ENCODE assay signal across 24 cellular contexts in the genomic region with DNA sequence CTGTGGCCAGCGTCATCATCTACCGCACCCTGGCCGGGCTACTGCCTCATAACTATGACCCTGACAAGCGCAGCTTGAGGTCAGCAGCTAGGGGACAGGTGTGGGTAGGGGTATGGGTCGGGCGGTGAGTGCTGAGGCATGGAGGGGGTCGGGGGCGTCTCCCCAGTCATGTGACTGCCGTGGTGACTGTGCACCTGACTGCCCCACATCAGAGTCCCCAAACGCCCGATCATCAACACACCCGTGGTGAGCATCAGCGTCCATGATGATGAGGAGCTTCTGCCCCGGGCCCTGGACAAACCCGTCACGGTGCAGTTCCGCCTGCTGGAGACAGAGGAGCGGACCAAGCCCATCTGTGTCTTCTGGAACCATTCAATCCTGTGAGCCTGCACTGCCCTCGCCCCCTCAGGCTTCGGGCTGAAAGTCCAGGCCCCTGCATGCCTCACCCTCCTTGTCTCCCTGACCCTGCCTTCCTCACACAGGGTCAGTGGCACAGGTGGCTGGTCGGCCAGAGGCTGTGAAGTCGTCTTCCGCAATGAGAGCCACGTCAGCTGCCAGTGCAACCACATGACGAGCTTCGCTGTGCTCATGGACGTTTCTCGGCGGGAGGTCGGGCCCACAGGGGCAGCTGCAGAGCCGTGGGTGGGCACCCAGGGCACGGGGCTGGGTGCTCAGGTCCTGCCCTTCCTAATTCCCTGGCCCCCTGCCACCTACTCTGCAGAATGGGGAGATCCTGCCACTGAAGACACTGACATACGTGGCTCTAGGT. TPM values are rescaled to one million over a fixed set of nuclear protein-coding genes. Genes with fewer than 3 reads are reported as not detected.
DNase-seq lines count a peak whose midpoint lies in the region; ATAC-seq, FAIRE-seq and TF ChIP-seq lines count a peak whose summit lies in the region.
"Had no signal": no experiment of that assay in that cellular context is flagged by ENCODE, and none has a peak within 500 bp of the region (broad histone marks: within the 10 kb centered on the region; RNA-seq: fewer than 3 reads in every experiment).

No MANE protein-coding gene starts in this region.

- in situ Hi-C loops in HepG2 (cut with HindIII; ENCODE audit: extremely low pct_ligation_motif_present, low pct_unique_long_range_greater_than_20kb) = loop anchor here (10.0 kb wide), 1 partner anchor 265 kb away; the partner anchor contains the start of gene GPR61

- TF ChIP-seq POLR2A in right lobe of liver (IDR thresholded peaks at IDR 0.05) (no peak), HepG2 (IDR thresholded peaks at IDR 0.05; ENCODE audit: insufficient read depth in 1 of 2, low read depth in 2 of 2, low read length in 2 of 2) (no peak)

- no peak for ATAC-seq in right lobe of liver
- no peak for ATAC-seq in HepG2
- no peak for ATAC-seq in WTC11
- ATAC-seq: A549; CD8-positive, alpha-beta T cell; GM23338; HCT116 had no signal

- H3K27ac Mint-ChIP-seq in WTC11 = no peak overlapping the region
- H3K27ac Mint-ChIP-seq: CD8-positive, alpha-beta T cell; GM23338 had no signal

- FAIRE-seq in HepG2 (lab: Jason Lieb, UNC) = no peak
- FAIRE-seq: A549, GM19239 had no signal

- H3K9ac ChIP-seq in HepG2 (ENCODE audit: insufficient read depth, low read depth, low read length) = no peak overlapping the region
- H3K9ac ChIP-seq: BLaER1 had no signal

- H3K36me3 ChIP-seq in right lobe of liver (no peaks in the 10 kb centered on the region), HepG2 (replicated peaks in 1 of 2; ENCODE audit: control insufficient read depth in 1 of 2, insufficient read depth in 2 of 2, low read length in 2 of 2) (peaks cover 4 to 8% of the 10 kb centered on the region in 2 experiments; a peak in 3 of 5 replicates), osteoblast (ENCODE audit: insufficient read depth, low read length) (no peaks in the 10 kb centered on the region), PC-9 (ENCODE audit: low read depth) (no peaks in the 10 kb centered on the region)

- no peak overlapping the region for H2AFZ ChIP-seq in HepG2 (ENCODE audit: low read length)
- H2AFZ ChIP-seq in osteoblast (ENCODE audit: low read length) = no peak overlapping the region
- H2AFZ ChIP-seq in PC-9 = no peak overlapping the region
- H2AFZ ChIP-seq: GM23338 had no signal

- no peaks in the 10 kb centered on the region for H3K9me2 ChIP-seq in PC-9 (ENCODE audit: insufficient read depth)

- no peaks in the 10 kb centered on the region for H3K27me3 Mint-ChIP-seq in WTC11 (ENCODE audit: low read depth)

- BruUV-seq in HepG2 (replicated peaks; lab: Mats Ljungman, UMichigan) = no TSS peak
- no TSS peak for BruUV-seq in PC-9 (replicated peaks; lab: Mats Ljungman, UMichigan)

- no CpG with 5 or more reads among the region's 33 CpGs for WGBS in right lobe of liver (ENCODE audit: insufficient coverage, low coverage, low lambda C conversion rate, missing lambda C conversion rate)
- 95% methylated on average over 13 of the region's 33 CpGs for WGBS in HepG2 (ENCODE audit: low lambda C conversion rate)

- H3K9me3 Mint-ChIP-seq in WTC11 = no peaks in the 10 kb centered on the region
- H3K9me3 Mint-ChIP-seq: CD8-positive, alpha-beta T cell; GM23338 had no signal

- H3K4me3 ChIP-seq in right lobe of liver (no peak overlapping the region), HepG2 (replicated peaks in 1 of 3; ENCODE audit: insufficient read depth in 1 of 3, low read depth in 2 of 3, low read length in 3 of 3) (no peak overlapping the region), coronary artery (no peak overlapping the region), osteoblast (ENCODE audit: insufficient read depth, low read length) (no peak overlapping the region), PC-9 (no peak overlapping the region)
- H3K4me3 ChIP-seq: A549, BLaER1, GM23338 had no signal

- H3K9me3 ChIP-seq in right lobe of liver (no peaks in the 10 kb centered on the region), HepG2 (ENCODE audit: low read length) (no peaks in the 10 kb centered on the region), osteoblast (ENCODE audit: low read depth, low read length) (no peaks in the 10 kb centered on the region), PC-9 (ENCODE audit: insufficient read depth, low read depth) (no peaks in the 10 kb centered on the region)
- H3K9me3 ChIP-seq: A549, BLaER1 had no signal

- H3K4me1 Mint-ChIP-seq in WTC11 = peaks cover 7% of the 10 kb centered on the region

- no peak for TF ChIP-seq CTCF in right lobe of liver (IDR thresholded peaks at IDR 0.05)
- no peak for TF ChIP-seq CTCF in HepG2 (CRISPR knock-in tag; IDR thresholded peaks at IDR 0.05)
- TF ChIP-seq CTCF in coronary artery (IDR thresholded peaks at IDR 0.05) = no peak
- TF ChIP-seq CTCF in osteoblast (IDR thresholded peaks at IDR 0.05; ENCODE audit: extremely low read depth, low read depth, low read length) = no peak
- no peak for TF ChIP-seq CTCF in PC-9 (conservative IDR thresholded peaks at IDR 0.05)
- no peak for TF ChIP-seq CTCF in WTC11 (IDR thresholded peaks at IDR 0.05)

- H3K27ac ChIP-seq in right lobe of liver (no peak overlapping the region), HepG2 (ENCODE audit: extremely low read length, insufficient read depth, low read length) (no peak overlapping the region), coronary artery (no peak overlapping the region), osteoblast (ENCODE audit: low read depth, low read length) (no peak overlapping the region), PC-9 (no peak overlapping the region)
- H3K27ac ChIP-seq: A549, BLaER1 had no signal

- no peaks in the 10 kb centered on the region for H3K27me3 ChIP-seq in right lobe of liver
- no peaks in the 10 kb centered on the region for H3K27me3 ChIP-seq in HepG2 (ENCODE audit: control insufficient read depth in 1 of 2, insufficient read depth in 2 of 2, low read length in 2 of 2)
- no peaks in the 10 kb centered on the region for H3K27me3 ChIP-seq in osteoblast (ENCODE audit: insufficient read depth, low read length)
- H3K27me3 ChIP-seq in PC-9 (ENCODE audit: insufficient read depth, low read depth) = no peaks in the 10 kb centered on the region
- H3K27me3 ChIP-seq: BLaER1 had no signal

- no peak overlapping the region for H3K4me3 Mint-ChIP-seq in WTC11
- H3K4me3 Mint-ChIP-seq: CD8-positive, alpha-beta T cell; GM23338 had no signal

- peak in 2 of 3 donors; percentile 41 to 43 for DNase-seq in right lobe of liver
- DNase-seq in HepG2 (ENCODE audit: low spot score) = no peak
- peak; percentile 68 for DNase-seq in coronary artery (ENCODE audit: low spot score)
- peak; percentile 76 for DNase-seq in osteoblast (ENCODE audit: insufficient read length, low spot score, missing footprints)
- DNase-seq in foreskin melanocyte = no peak
- no peak for DNase-seq in PC-9
- no peak for DNase-seq in WTC11 (ENCODE audit: low spot score)
- DNase-seq: Calu3; CD8-positive, alpha-beta T cell; GF-D8; KBM-7; MV-4-11; NCI-H1694 treated with DMSO at 0.1 percent for 48 hours; NCI-H2107; NCI-H510A; NCI-H748 treated with DMSO at 0.1 percent for 48 hours; OCI-M1; SIG-M5 had no signal

- peaks cover 9% of the 10 kb centered on the region for H3K36me3 Mint-ChIP-seq in WTC11

- POLR2A ChIA-PET in HepG2 (lab: Yijun Ruan, JAX) (no interaction called here), PC-9 (lab: Charles Lee; ENCODE audit: unreplicated experiment) (interaction anchor here (0.5 to 0.7 kb wide), 2 partner anchors 49 to 228 kb away, joined by 3 to 15 read pairs; no protein-coding TSS in a partner anchor), WTC11 (lab: Charles Lee) (interaction anchor here (0.8 kb wide), 1 partner anchor 16 kb away, joined by 3 read pairs; no protein-coding TSS in a partner anchor)

- intact Hi-C loops in right lobe of liver (cut with DNase I) = no loop called here
- intact Hi-C loops in HepG2 (cut with micrococcal nuclease; ENCODE audit: unreplicated experiment) = no loop called here
- intact Hi-C loops in PC-9 (cut with micrococcal nuclease; ENCODE audit: unreplicated experiment) = loop anchor here (10.0 kb wide), 1 partner anchor 315 kb away; no protein-coding TSS in a partner anchor

- no peak overlapping the region for H3K4me2 ChIP-seq in HepG2 (ENCODE audit: low read depth, low read length)
- no peak overlapping the region for H3K4me2 ChIP-seq in osteoblast (ENCODE audit: insufficient read depth, low read length)
- no peak overlapping the region for H3K4me2 ChIP-seq in PC-9
- H3K4me2 ChIP-seq: A549, BLaER1, GM23338 had no signal

- H3K4me1 ChIP-seq in right lobe of liver (peaks cover 0 to 10% (median under 1%) of the 10 kb centered on the region in 4 donors), HepG2 (ENCODE audit: insufficient read depth, low read length) (peaks cover 20% of the 10 kb centered on the region), osteoblast (ENCODE audit: insufficient read depth, low read length) (peaks cover 6% of the 10 kb centered on the region), PC-9 (replicated peaks; ENCODE audit: insufficient read depth) (peaks cover 31% of the 10 kb centered on the region)

- H4K20me1 ChIP-seq in HepG2 (ENCODE audit: insufficient read depth, low read length) (no peaks in the 10 kb centered on the region), osteoblast (ENCODE audit: insufficient read depth, low read length) (no peaks in the 10 kb centered on the region), PC-9 (ENCODE audit: insufficient read depth) (no peaks in the 10 kb centered on the region)
- H4K20me1 ChIP-seq: BLaER1 had no signal

- H3K79me2 ChIP-seq in HepG2 (ENCODE audit: insufficient read depth, low read length) (no peaks in the 10 kb centered on the region), osteoblast (ENCODE audit: insufficient read depth, low read length) (no peaks in the 10 kb centered on the region), PC-9 (ENCODE audit: low read depth) (no peaks in the 10 kb centered on the region)

- H3F3A ChIP-seq in PC-9 (ENCODE audit: insufficient read depth, low read depth) = peaks cover 17% of the 10 kb centered on the region; the same call in 1 of the 2 replicates

- CTCF ChIA-PET in HepG2 (lab: Yijun Ruan, JAX; ENCODE audit: low intra/inter-chr PET ratio, low total read pairs) = no interaction called here
- CTCF ChIA-PET in PC-9 (lab: Charles Lee) = no interaction called here
- CTCF ChIA-PET in WTC11 (lab: Charles Lee) = interaction anchor here (1.0 to 1.2 kb wide), 3 partner anchors 8 to 78 kb away, joined by 3 read pairs; no protein-coding TSS in a partner anchor

- no peak for TF ChIP-seq RAD21 in HepG2 (CRISPR knock-in tag; IDR thresholded peaks at IDR 0.05)

- TF ChIP-seq EP300 in HepG2 (IDR thresholded peaks at IDR 0.05; ENCODE audit: low read depth in 2 of 2, low read length in 2 of 2) = no peak
- no peak for TF ChIP-seq EP300 in HepG2 (CRISPR knock-in tag; IDR thresholded peaks at IDR 0.05; ENCODE audit: borderline replicate concordance)

RNA-seq across cellular contexts. Expression of gene PSRC1, which starts 13.5 kb away (rescaled TPM):
- 1 to 10 TPM in 5 of 6 experiments, under 1 TPM in 1; 0.70 to 3.4 (median 1.5) TPM for total RNA-seq in right lobe of liver
- total RNA-seq in HepG2 (2016; rRNA removed; fragmentation: Illumina TruSeq; extraction: Trizol) = 26.5 and 28.6 TPM in 2 replicates
- total RNA-seq in HepG2 (2016; cell fraction: cytosol; rRNA removed; fragmentation: Illumina TruSeq; extraction: Trizol; ENCODE audit: low read depth) = 15.7 and 18.2 TPM in 2 replicates
- total RNA-seq in HepG2 (2016; cell fraction: insoluble cytoplasmic fraction; rRNA removed; fragmentation: Illumina TruSeq; extraction: Trizol) = 23.7 and 27.5 TPM in 2 replicates
- 24.4 and 25.4 TPM in 2 replicates for total RNA-seq in HepG2 (2016; cell fraction: membrane; rRNA removed; fragmentation: Illumina TruSeq; extraction: Trizol)
- 23.6 and 27.9 TPM in 2 replicates for total RNA-seq in HepG2 (2016; cell fraction: nucleus; rRNA removed; fragmentation: Illumina TruSeq; extraction: Trizol)
- polyA plus RNA-seq in HepG2 (2011; rRNA removed) = 23.9 and 30.3 TPM in 2 replicates
- 11.8 and 18.1 TPM in 2 replicates for polyA plus RNA-seq in HepG2 (2011; cell fraction: cytosol; rRNA removed)
- polyA plus RNA-seq in HepG2 (2011; cell fraction: nucleus; rRNA removed) = 104 and 135 TPM in 2 replicates
- polyA plus RNA-seq in HepG2 (2012) = 12.2 and 19.3 TPM in 2 replicates
- 13.9 and 14.3 TPM in 2 replicates for polyA plus RNA-seq in HepG2 (2016; cell fraction: cytosol; fragmentation: Illumina TruSeq; extraction: Trizol; ENCODE audit: low read depth)
- polyA plus RNA-seq in HepG2 (2016; cell fraction: insoluble cytoplasmic fraction; fragmentation: Illumina TruSeq; extraction: Trizol; ENCODE audit: low read depth) = 37.5 and 41.0 TPM in 2 replicates
- 24.3 and 27.2 TPM in 2 replicates for polyA plus RNA-seq in HepG2 (2016; cell fraction: membrane; fragmentation: Illumina TruSeq; extraction: Trizol; ENCODE audit: low read depth)
- polyA plus RNA-seq in HepG2 (2016; cell fraction: nucleus; fragmentation: Illumina TruSeq; extraction: Trizol; ENCODE audit: insufficient read depth, low read depth) = 82.1 and 85.7 TPM in 2 replicates
- polyA minus RNA-seq in HepG2 (2011; rRNA and poly(A)+ RNA removed; ENCODE audit: low replicate concordance) = 12.7 and 26.2 TPM in 2 replicates
- polyA minus RNA-seq in HepG2 (2011; cell fraction: cytosol; rRNA and poly(A)+ RNA removed) = 7.7 and 12.2 TPM in 2 replicates
- polyA minus RNA-seq in HepG2 (2011; cell fraction: nucleus; rRNA and poly(A)+ RNA removed) = 12.3 and 21.4 TPM in 2 replicates
- total RNA-seq in osteoblast = 5.4 and 5.9 TPM in 2 replicates
- total RNA-seq in PC-9 (2021) = 26.4 and 28.6 TPM in 2 replicates
- total RNA-seq in WTC11 (2021) = 56.9 to 68.4 TPM (median 64.1 TPM) in 3 replicates
- total RNA-seq: CD8-positive, alpha-beta T cell had no signal

RNA-seq across cellular contexts. Expression of gene CELSR2, which starts 20.1 kb away (rescaled TPM):
- 1 to 10 TPM; 1.3 to 3.3 (median 3.0) TPM for total RNA-seq in right lobe of liver
- total RNA-seq in HepG2 (2016; rRNA removed; fragmentation: Illumina TruSeq; extraction: Trizol) = 3.1 and 4.0 TPM in 2 replicates
- total RNA-seq in HepG2 (2016; cell fraction: cytosol; rRNA removed; fragmentation: Illumina TruSeq; extraction: Trizol; ENCODE audit: low read depth) = 1.9 and 2.7 TPM in 2 replicates
- total RNA-seq in HepG2 (2016; cell fraction: insoluble cytoplasmic fraction; rRNA removed; fragmentation: Illumina TruSeq; extraction: Trizol) = 2.4 and 4.3 TPM in 2 replicates
- 1.9 and 2.3 TPM in 2 replicates for total RNA-seq in HepG2 (2016; cell fraction: membrane; rRNA removed; fragmentation: Illumina TruSeq; extraction: Trizol)
- total RNA-seq in HepG2 (2016; cell fraction: nucleus; rRNA removed; fragmentation: Illumina TruSeq; extraction: Trizol) = 7.6 and 9.5 TPM in 2 replicates
- polyA plus RNA-seq in HepG2 (2011; rRNA removed) = 6.6 and 7.8 TPM in 2 replicates
- polyA plus RNA-seq in HepG2 (2011; cell fraction: cytosol; rRNA removed) = 3.6 and 4.4 TPM in 2 replicates
- polyA plus RNA-seq in HepG2 (2011; cell fraction: nucleus; rRNA removed) = 23.5 and 27.3 TPM in 2 replicates
- polyA plus RNA-seq in HepG2 (2012) = 5.9 and 7.3 TPM in 2 replicates
- polyA plus RNA-seq in HepG2 (2016; cell fraction: cytosol; fragmentation: Illumina TruSeq; extraction: Trizol; ENCODE audit: low read depth) = 0.35 and 0.41 TPM in 2 replicates
- polyA plus RNA-seq in HepG2 (2016; cell fraction: insoluble cytoplasmic fraction; fragmentation: Illumina TruSeq; extraction: Trizol; ENCODE audit: low read depth) = 2.4 and 3.9 TPM in 2 replicates
- polyA plus RNA-seq in HepG2 (2016; cell fraction: membrane; fragmentation: Illumina TruSeq; extraction: Trizol; ENCODE audit: low read depth) = 0.68 TPM in 2 replicates
- polyA plus RNA-seq in HepG2 (2016; cell fraction: nucleus; fragmentation: Illumina TruSeq; extraction: Trizol; ENCODE audit: insufficient read depth, low read depth) = 18.1 and 20.4 TPM in 2 replicates
- 25.8 and 30.0 TPM in 2 replicates for polyA minus RNA-seq in HepG2 (2011; rRNA and poly(A)+ RNA removed; ENCODE audit: low replicate concordance)
- 7.9 and 9.1 TPM in 2 replicates for polyA minus RNA-seq in HepG2 (2011; cell fraction: cytosol; rRNA and poly(A)+ RNA removed)
- 13.4 and 15.3 TPM in 2 replicates for polyA minus RNA-seq in HepG2 (2011; cell fraction: nucleus; rRNA and poly(A)+ RNA removed)
- 1.4 and 1.5 TPM in 2 replicates for total RNA-seq in osteoblast
- total RNA-seq in PC-9 (2021) = 19.0 and 19.5 TPM in 2 replicates
- 26.8 to 31.3 TPM (median 28.2 TPM) in 3 replicates for total RNA-seq in WTC11 (2021)

RNA-seq across cellular contexts. Expression of gene MYBPHL, which starts 37.4 kb away (rescaled TPM):
- total RNA-seq in right lobe of liver = not detected
- total RNA-seq in HepG2 (2016; rRNA removed; fragmentation: Illumina TruSeq; extraction: Trizol) = 3.8 and 5.7 TPM in 2 replicates
- 3.1 and 3.6 TPM in 2 replicates for total RNA-seq in HepG2 (2016; cell fraction: cytosol; rRNA removed; fragmentation: Illumina TruSeq; extraction: Trizol; ENCODE audit: low read depth)
- total RNA-seq in HepG2 (2016; cell fraction: insoluble cytoplasmic fraction; rRNA removed; fragmentation: Illumina TruSeq; extraction: Trizol) = 2.8 and 5.0 TPM in 2 replicates
- 3.2 and 3.4 TPM in 2 replicates for total RNA-seq in HepG2 (2016; cell fraction: membrane; rRNA removed; fragmentation: Illumina TruSeq; extraction: Trizol)
- 2.4 and 2.6 TPM in 2 replicates for total RNA-seq in HepG2 (2016; cell fraction: nucleus; rRNA removed; fragmentation: Illumina TruSeq; extraction: Trizol)
- polyA plus RNA-seq in HepG2 (2011; rRNA removed) = 3.7 and 6.1 TPM in 2 replicates
- polyA plus RNA-seq in HepG2 (2011; cell fraction: cytosol; rRNA removed) = 4.3 and 4.4 TPM in 2 replicates
- 6.0 and 7.0 TPM in 2 replicates for polyA plus RNA-seq in HepG2 (2011; cell fraction: nucleus; rRNA removed)
- 2.5 and 2.7 TPM in 2 replicates for polyA plus RNA-seq in HepG2 (2012)
- 2.2 TPM in 2 replicates for polyA plus RNA-seq in HepG2 (2016; cell fraction: cytosol; fragmentation: Illumina TruSeq; extraction: Trizol; ENCODE audit: low read depth)
- 4.9 and 5.8 TPM in 2 replicates for polyA plus RNA-seq in HepG2 (2016; cell fraction: insoluble cytoplasmic fraction; fragmentation: Illumina TruSeq; extraction: Trizol; ENCODE audit: low read depth)
- polyA plus RNA-seq in HepG2 (2016; cell fraction: membrane; fragmentation: Illumina TruSeq; extraction: Trizol; ENCODE audit: low read depth) = 2.6 and 2.9 TPM in 2 replicates
- polyA plus RNA-seq in HepG2 (2016; cell fraction: nucleus; fragmentation: Illumina TruSeq; extraction: Trizol; ENCODE audit: insufficient read depth, low read depth) = 4.3 and 5.1 TPM in 2 replicates
- 0.30 and 3.0 TPM in 2 replicates for polyA minus RNA-seq in HepG2 (2011; rRNA and poly(A)+ RNA removed; ENCODE audit: low replicate concordance)
- 1.1 and 1.3 TPM in 2 replicates for polyA minus RNA-seq in HepG2 (2011; cell fraction: cytosol; rRNA and poly(A)+ RNA removed)
- polyA minus RNA-seq in HepG2 (2011; cell fraction: nucleus; rRNA and poly(A)+ RNA removed) = 2.3 and 2.9 TPM in 2 replicates
- not detected in 2 replicates for total RNA-seq in osteoblast
- not detected in 2 replicates for total RNA-seq in PC-9 (2021)
- 0.23 to 1.2 TPM (median 0.94 TPM) in 3 replicates for total RNA-seq in WTC11 (2021)
- total RNA-seq: Calu3; CD8-positive, alpha-beta T cell; GM23338; RPMI7951 had no signal
- polyA plus RNA-seq: A549, GM23338 had no signal

RNA-seq across cellular contexts. Expression of gene SARS1, which starts 55.7 kb away (rescaled TPM):
- total RNA-seq in right lobe of liver = 100 to 1,000 TPM in 2 of 6 experiments, 10 to 100 TPM in 4; 73.5 to 123 (median 91.6) TPM
- 134 and 166 TPM in 2 replicates for total RNA-seq in HepG2 (2016; rRNA removed; fragmentation: Illumina TruSeq; extraction: Trizol)
- total RNA-seq in HepG2 (2016; cell fraction: cytosol; rRNA removed; fragmentation: Illumina TruSeq; extraction: Trizol; ENCODE audit: low read depth) = 35.5 and 37.6 TPM in 2 replicates
- 133 and 171 TPM in 2 replicates for total RNA-seq in HepG2 (2016; cell fraction: insoluble cytoplasmic fraction; rRNA removed; fragmentation: Illumina TruSeq; extraction: Trizol)
- total RNA-seq in HepG2 (2016; cell fraction: membrane; rRNA removed; fragmentation: Illumina TruSeq; extraction: Trizol) = 59.1 and 63.3 TPM in 2 replicates
- total RNA-seq in HepG2 (2016; cell fraction: nucleus; rRNA removed; fragmentation: Illumina TruSeq; extraction: Trizol) = 64.5 and 74.2 TPM in 2 replicates
- 103 and 142 TPM in 2 replicates for polyA plus RNA-seq in HepG2 (2011; rRNA removed)
- polyA plus RNA-seq in HepG2 (2011; cell fraction: cytosol; rRNA removed) = 112 and 159 TPM in 2 replicates
- polyA plus RNA-seq in HepG2 (2011; cell fraction: nucleus; rRNA removed) = 105 and 142 TPM in 2 replicates
- 149 and 254 TPM in 2 replicates for polyA plus RNA-seq in HepG2 (2012)
- 26.3 and 26.7 TPM in 2 replicates for polyA plus RNA-seq in HepG2 (2016; cell fraction: cytosol; fragmentation: Illumina TruSeq; extraction: Trizol; ENCODE audit: low read depth)
- polyA plus RNA-seq in HepG2 (2016; cell fraction: insoluble cytoplasmic fraction; fragmentation: Illumina TruSeq; extraction: Trizol; ENCODE audit: low read depth) = 147 and 154 TPM in 2 replicates
- polyA plus RNA-seq in HepG2 (2016; cell fraction: membrane; fragmentation: Illumina TruSeq; extraction: Trizol; ENCODE audit: low read depth) = 40.9 and 46.0 TPM in 2 replicates
- 89.4 and 93.0 TPM in 2 replicates for polyA plus RNA-seq in HepG2 (2016; cell fraction: nucleus; fragmentation: Illumina TruSeq; extraction: Trizol; ENCODE audit: insufficient read depth, low read depth)
- 99.8 and 124 TPM in 2 replicates for polyA minus RNA-seq in HepG2 (2011; rRNA and poly(A)+ RNA removed; ENCODE audit: low replicate concordance)
- polyA minus RNA-seq in HepG2 (2011; cell fraction: cytosol; rRNA and poly(A)+ RNA removed) = 50.9 and 77.1 TPM in 2 replicates
- 83.3 and 131 TPM in 2 replicates for polyA minus RNA-seq in HepG2 (2011; cell fraction: nucleus; rRNA and poly(A)+ RNA removed)
- total RNA-seq in osteoblast = 361 and 392 TPM in 2 replicates
- 206 and 279 TPM in 2 replicates for total RNA-seq in PC-9 (2021)
- total RNA-seq in WTC11 (2021) = 126 to 149 TPM (median 129 TPM) in 3 replicates

Comparison
In these comparisons a context has a peak if more than half of its experiments do, and no peak if none do; other contexts are left out.
1. DNase-seq: peak in right lobe of liver (2 of 3), coronary artery (single experiment) and osteoblast (single experiment); none in HepG2 (single experiment), foreskin melanocyte (single experiment), PC-9 (0 of 2) and WTC11 (single experiment).